Comparison of ENCODE assay signal across 17 cellular contexts in the genomic region with DNA sequence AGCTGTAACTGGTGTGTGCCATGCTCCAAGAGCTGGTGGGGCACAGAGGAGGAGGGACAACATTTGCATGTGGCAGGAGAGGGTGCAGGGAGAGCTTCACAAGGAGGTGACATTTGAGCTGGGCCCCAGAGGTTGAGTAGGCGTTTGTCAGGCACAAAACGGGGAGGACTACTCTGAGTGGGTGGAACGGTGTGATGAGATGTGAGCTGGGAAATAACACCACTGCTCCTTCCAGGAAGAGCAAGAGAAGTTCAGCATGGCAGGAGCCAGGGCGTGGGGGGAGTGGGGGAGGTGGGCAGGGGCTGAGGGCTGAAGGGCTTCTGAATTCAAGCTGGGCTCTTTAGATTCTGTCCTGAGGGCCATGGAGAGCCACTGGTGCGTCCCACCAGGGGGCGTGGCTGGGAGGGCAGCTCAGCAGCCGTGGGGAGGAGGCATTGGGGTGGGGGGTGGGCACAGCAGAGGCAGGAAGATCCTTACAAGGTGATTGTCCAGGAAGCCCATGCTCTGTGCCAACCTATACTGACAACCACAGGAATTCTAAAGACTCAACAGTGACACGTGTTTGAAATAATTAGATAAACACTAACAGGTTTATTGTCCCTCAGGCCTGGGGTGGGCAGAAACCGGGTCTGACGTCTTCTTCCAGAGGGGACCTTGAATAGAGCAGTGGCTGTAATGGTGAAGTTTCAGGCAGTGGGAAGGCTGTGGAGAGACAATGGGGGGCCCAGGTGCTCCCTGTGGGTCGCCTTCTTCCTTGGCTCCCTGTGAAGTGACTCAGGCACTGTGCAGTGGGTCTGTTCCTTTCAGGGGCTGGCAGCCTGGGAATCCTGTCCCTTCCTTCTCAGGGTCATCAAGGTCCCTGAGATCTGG. TPM values are rescaled to one million over a fixed set of nuclear protein-coding genes. Genes with fewer than 3 reads are reported as not detected.
DNase-seq lines count a peak whose midpoint lies in the region; ATAC-seq, FAIRE-seq and TF ChIP-seq lines count a peak whose summit lies in the region.
"Had no signal": no experiment of that assay in that cellular context is flagged by ENCODE, and none has a peak within 500 bp of the region (broad histone marks: within the 10 kb centered on the region; RNA-seq: fewer than 3 reads in every experiment).

No MANE protein-coding gene starts in this region.

- no peak overlapping the region for H3K18ac ChIP-seq in H1 (ENCODE audit: extremely low read depth, low read length)

- H2BK20ac ChIP-seq in H1 (ENCODE audit: low read length): no peak overlapping the region; the same call in 1 of the 2 replicates

- no peak overlapping the region for H3K4ac ChIP-seq in H1 (replicated peaks; ENCODE audit: insufficient read length, low read depth, low read length)

- H3K4me1 Mint-ChIP-seq in activated CD4-positive, alpha-beta T cell treated with anti-CD3 and anti-CD28 coated beads, Interleukin-2, amount 10 ng/mL, durations not matched to agents 24 days and 14 days: peaks cover 8% of the 10 kb centered on the region

- H3K4me2 ChIP-seq in H1 (ENCODE audit: insufficient read depth in 1 of 2, low read depth in 2 of 2, low read length in 2 of 2): peak overlapping the region; percentile 8 to 17; a peak in 2 of 4 replicates

- peak overlapping the region; percentile 19 for H4K5ac ChIP-seq in H1 (ENCODE audit: insufficient read length, low read depth, low read length)

- H3K23ac ChIP-seq in H1 (ENCODE audit: insufficient read length): no peak overlapping the region

- H2BK15ac ChIP-seq in H1 (ENCODE audit: low read length): no peak overlapping the region

- H4K20me1 ChIP-seq in H1 (replicated peaks in 1 of 2; ENCODE audit: control insufficient read depth in 1 of 2, insufficient read depth in 2 of 2, low read length in 2 of 2): peaks cover 0 to 2% of the 10 kb centered on the region in 2 experiments

- FAIRE-seq in H1 (lab: Jason Lieb, UNC): no peak

- no peak overlapping the region for H2BK12ac ChIP-seq in H1 (ENCODE audit: low read depth, low read length)

- no peaks in the 10 kb centered on the region for H3K27me3 Mint-ChIP-seq in activated CD4-positive, alpha-beta T cell treated with anti-CD3 and anti-CD28 coated beads, Interleukin-2, amount 10 ng/mL, durations not matched to agents 24 days and 14 days

- no peaks in the 10 kb centered on the region; the same call in 1 of the 2 replicates for H3K23me2 ChIP-seq in H1 (ENCODE audit: low read depth, low read length)

- no peak for ATAC-seq in activated CD4-positive, CD25-positive, alpha-beta regulatory T cell treated with anti-CD3 and anti-CD28 coated beads, Interleukin-2, amount 50 U/mL, for 24 hours
- ATAC-seq: mucosa of descending colon had no signal

- POLR2A ChIA-PET in H1 (lab: Charles Lee; ENCODE audit: partially characterized antibody): interaction anchor here (1.1 kb wide), 1 partner anchor 12 kb away, joined by 3 read pairs; no protein-coding TSS in a partner anchor

- H3K14ac ChIP-seq in H1 (ENCODE audit: insufficient read length): no peak overlapping the region

- no peak overlapping the region for H4K91ac ChIP-seq in H1 (replicated peaks; ENCODE audit: insufficient read length, low read length)

- peak; percentile 49 for DNase-seq in activated CD4-positive, alpha-beta T cell treated with anti-CD3 and anti-CD28 coated beads, Interleukin-2, amount 10 ng/mL, durations not matched to agents 24 days and 14 days
- DNase-seq in activated CD4-positive, alpha-beta T cell treated with anti-CD3 and anti-CD28 coated beads, Interleukin-2, amount 50 U/mL, for 4 hours: no peak
- DNase-seq in NCI-H2107 (lab: John Stamatoyannopoulos, UW) (peak; percentile 22), H1 (ENCODE audit: low read depth in 1 of 2, low spot score in 2 of 2) (no peak), sigmoid colon (peak; percentile 41), A172 (ENCODE audit: low spot score) (no peak)
- no peak for DNase-seq in stimulated activated CD4-positive, alpha-beta T cell treated with anti-CD3 and anti-CD28 coated beads, Interleukin-4, amount 100 ng/mL, for 24 hours
- DNase-seq: anterior cingulate cortex; DMS79; GM23248; mucosa of descending colon; MV-4-11; stimulated activated CD4-positive, alpha-beta T cell treated with anti-CD3 and anti-CD28 coated beads, Interleukin-1b, Interleukin-23, amount 100 ng/mL, for 48 hours had no signal

- H3K9ac ChIP-seq in H1 (replicated peaks in 1 of 4; ENCODE audit: extremely low read depth in 1 of 4, low read depth in 3 of 4, low read length in 3 of 4): no peak overlapping the region
- H3K9ac ChIP-seq: GM23248 had no signal

- H2AFZ ChIP-seq in H1 (ENCODE audit: low read length): 0 out of 2 replicates have a peak overlapping the region, but pooled peaks have one; percentile 30
- H2AFZ ChIP-seq: GM23248 had no signal

- no peaks in the 10 kb centered on the region for H3K36me3 ChIP-seq in H1 (ENCODE audit: control insufficient read depth in 2 of 4, insufficient read depth in 4 of 4, low read length in 3 of 4)
- no peaks in the 10 kb centered on the region for H3K36me3 ChIP-seq in sigmoid colon
- H3K36me3 ChIP-seq: vagina had no signal

- intact Hi-C loops in activated CD4-positive, alpha-beta T cell treated with anti-CD3 and anti-CD28 coated beads, Interleukin-2, amount 10 ng/mL, durations not matched to agents 24 days and 14 days (cut with micrococcal nuclease): no loop called here
- intact Hi-C loops in sigmoid colon (cut with DNase I): no loop called here

- H2AK5ac ChIP-seq in H1 (ENCODE audit: low read depth, low read length): no peak overlapping the region

- peak in 1 of 3 experiments; percentile 26; a peak in 2 of 4 replicates for TF ChIP-seq CTCF in H1 (IDR thresholded peaks at IDR 0.05; ENCODE audit: control extremely low read depth in 1 of 3, insufficient read depth in 1 of 3, low read depth in 1 of 3, low read length in 3 of 3)
- no peak for TF ChIP-seq CTCF in sigmoid colon (IDR thresholded peaks at IDR 0.05)

- 67% methylated on average over 10 of the region's 11 CpGs; no CpG with 5 or more reads in 1 of the 2 experiments for WGBS in H1 (ENCODE audit: extremely low coverage in 1 of 2, insufficient coverage in 1 of 2, insufficient read length in 1 of 2, insufficient replicate concordance in 2 of 2, low coverage in 1 of 2, low lambda C conversion rate in 2 of 2, missing lambda C conversion rate in 1 of 2), 2 experiments
- 53 to 59% methylated on average over 11 of the region's 11 CpGs for WGBS in sigmoid colon, 2 donors

- TF ChIP-seq RAD21 in H1 (IDR thresholded peaks at IDR 0.05 in 1 of 2, conservative IDR thresholded peaks at IDR 0.05 in 1 of 2; ENCODE audit: low read depth in 2 of 2, low read length in 2 of 2): peak in 1 of 2 experiments; percentile 5; a peak in 1 of 4 replicates

- peaks cover 0 to 4% (median 2%) of the 10 kb centered on the region in 4 experiments; a peak in 3 of 7 replicates for H3K4me1 ChIP-seq in H1 (replicated peaks in 1 of 4; ENCODE audit: control insufficient read depth in 3 of 4, insufficient read depth in 4 of 4, low read length in 3 of 4)
- H3K4me1 ChIP-seq in sigmoid colon: no peaks in the 10 kb centered on the region
- H3K4me1 ChIP-seq: vagina had no signal

- H3K4me3 Mint-ChIP-seq in activated CD4-positive, alpha-beta T cell treated with anti-CD3 and anti-CD28 coated beads, Interleukin-2, amount 10 ng/mL, durations not matched to agents 24 days and 14 days: peak overlapping the region; percentile 57

- peaks cover 0 to 10% (median 4%) of the 10 kb centered on the region in 4 experiments; a peak in 2 of 7 replicates for H3K27me3 ChIP-seq in H1 (replicated peaks in 1 of 4; ENCODE audit: control insufficient read depth in 3 of 4, extremely low read depth in 1 of 4, insufficient read depth in 3 of 4, low read length in 3 of 4)
- H3K27me3 ChIP-seq in sigmoid colon: no peaks in the 10 kb centered on the region
- H3K27me3 ChIP-seq: dorsolateral prefrontal cortex, vagina had no signal

- H2BK120ac ChIP-seq in H1 (replicated peaks; ENCODE audit: low read depth, low read length): no peak overlapping the region

- TF ChIP-seq EP300 in H1 (IDR thresholded peaks at IDR 0.05; ENCODE audit: borderline replicate concordance in 1 of 2, low read depth in 2 of 2, low read length in 2 of 2) (no peak), sigmoid colon (IDR thresholded peaks at IDR 0.05) (no peak)

- no peaks in the 10 kb centered on the region for H3K79me2 ChIP-seq in H1 (ENCODE audit: control insufficient read depth in 1 of 2, insufficient read depth in 2 of 2, low read length in 2 of 2)

- no peak for TF ChIP-seq POLR2A in H1 (IDR thresholded peaks at IDR 0.05; ENCODE audit: control extremely low read depth in 1 of 2, low read depth in 2 of 2, low read length in 2 of 2)
- TF ChIP-seq POLR2A in sigmoid colon (IDR thresholded peaks at IDR 0.05): no peak

- CTCF ChIA-PET in H1 (lab: Charles Lee; ENCODE audit: partially characterized antibody): interaction anchor here (0.6 to 12.8 kb wide), 24 partner anchors 9 to 699 kb away, joined by 3 to 165 read pairs (median 4); a partner anchor contains a TSS

- H4K8ac ChIP-seq in H1 (ENCODE audit: extremely low read depth, insufficient read depth, low read length): no peak overlapping the region

- no peaks in the 10 kb centered on the region for H3K36me3 Mint-ChIP-seq in activated CD4-positive, alpha-beta T cell treated with anti-CD3 and anti-CD28 coated beads, Interleukin-2, amount 10 ng/mL, durations not matched to agents 24 days and 14 days (ENCODE audit: low read depth)

- peak overlapping the region; percentile 79 for H3K27ac Mint-ChIP-seq in activated CD4-positive, alpha-beta T cell treated with anti-CD3 and anti-CD28 coated beads, Interleukin-2, amount 10 ng/mL, durations not matched to agents 24 days and 14 days

- H3K56ac ChIP-seq in H1 (replicated peaks; ENCODE audit: insufficient read length, low read depth, low read length): no peak overlapping the region

- no peaks in the 10 kb centered on the region for H3K79me1 ChIP-seq in H1 (ENCODE audit: low read depth, low read length)

- H3K4me3 ChIP-seq in H1 (ENCODE audit: extremely low read depth in 1 of 4, insufficient read depth in 2 of 4, low read depth in 3 of 4, low read length in 4 of 4): no peak overlapping the region
- H3K4me3 ChIP-seq in sigmoid colon: no peak overlapping the region
- H3K4me3 ChIP-seq: dorsolateral prefrontal cortex, GM23248, mucosa of descending colon, vagina had no signal

- H3K27ac ChIP-seq in H1 (ENCODE audit: low read depth, low read length): no peak overlapping the region
- no peak overlapping the region for H3K27ac ChIP-seq in sigmoid colon
- H3K27ac ChIP-seq: GM23248, vagina had no signal

- no peak overlapping the region for H2BK5ac ChIP-seq in H1 (ENCODE audit: low read depth, low read length)

- H3K9me3 ChIP-seq in H1 (ENCODE audit: insufficient read depth in 2 of 2, low read depth in 1 of 2, low read length in 1 of 2) (no peaks in the 10 kb centered on the region), sigmoid colon (no peaks in the 10 kb centered on the region)
- H3K9me3 ChIP-seq: mucosa of descending colon, vagina had no signal

- H3K9me3 Mint-ChIP-seq in activated CD4-positive, alpha-beta T cell treated with anti-CD3 and anti-CD28 coated beads, Interleukin-2, amount 10 ng/mL, durations not matched to agents 24 days and 14 days: no peaks in the 10 kb centered on the region

RNA-seq across cellular contexts. Expression of a gene that starts 54.4 kb away (rescaled TPM):
- not detected in 2 replicates for total RNA-seq in activated CD4-positive, alpha-beta T cell treated with anti-CD3 and anti-CD28 coated beads, Interleukin-2, amount 10 ng/mL, durations not matched to agents 24 days and 14 days
- 1.5 and 2.4 TPM in 2 replicates for total RNA-seq in H1 (2021; fragmentation: NEBNext Ultra II Directional; extraction: Animal tissue kit (Norgen Biotek cat#: 25700))
- polyA plus RNA-seq in H1 (2011; rRNA removed) (0.41 and 0.88 TPM in 2 replicates), sigmoid colon (under 1 TPM in 1 of 3 donors, not detected in 2; under 0.01 TPM)
- 0.49 TPM for polyA plus RNA-seq in H1 (2011; cell fraction: cytosol; rRNA removed)
- 5.5 TPM for polyA plus RNA-seq in H1 (2011; cell fraction: nucleus; rRNA removed)
- polyA plus RNA-seq in H1 (2012, experiment 1 of 2): 0.26 to 1.3 TPM (median 0.73 TPM) in 4 replicates
- 0.08 TPM for polyA plus RNA-seq in H1 (2012, experiment 2 of 2)
- polyA plus RNA-seq in H1 (2013, experiment 1 of 2): 0.83 TPM
- polyA plus RNA-seq in H1 (2013, experiment 2 of 2): 1.4 TPM
- polyA minus RNA-seq in H1 (2011; rRNA and poly(A)+ RNA removed): 4.6 and 4.9 TPM in 2 replicates
- 1.3 TPM for polyA minus RNA-seq in H1 (2011; cell fraction: cytosol; rRNA and poly(A)+ RNA removed)
- 11.7 TPM for polyA minus RNA-seq in H1 (2011; cell fraction: nucleus; rRNA and poly(A)+ RNA removed)
- under 1 TPM in 1 of 4 donors, not detected in 3; under 0.01 TPM for total RNA-seq in sigmoid colon
- total RNA-seq in A172 (2014; rRNA removed; shearing (Covaris generic)): not detected in 2 replicates
- total RNA-seq: GM23248, NCI-H460, vagina had no signal
- polyA plus RNA-seq: GM23248 had no signal

RNA-seq across cellular contexts. Expression of a gene that starts 57.2 kb away (rescaled TPM):
- total RNA-seq in activated CD4-positive, alpha-beta T cell treated with anti-CD3 and anti-CD28 coated beads, Interleukin-2, amount 10 ng/mL, durations not matched to agents 24 days and 14 days: not detected in 2 replicates
- total RNA-seq in H1 (2021; fragmentation: NEBNext Ultra II Directional; extraction: Animal tissue kit (Norgen Biotek cat#: 25700)): 1.3 and 2.4 TPM in 2 replicates
- polyA plus RNA-seq in H1 (2011; rRNA removed): 1.6 and 2.3 TPM in 2 replicates
- polyA plus RNA-seq in H1 (2011; cell fraction: cytosol; rRNA removed): 2.9 TPM
- 15.5 TPM for polyA plus RNA-seq in H1 (2011; cell fraction: nucleus; rRNA removed)
- polyA plus RNA-seq in H1 (2012, experiment 1 of 2): 1.5 to 2.9 TPM (median 1.9 TPM) in 4 replicates
- polyA plus RNA-seq in H1 (2012, experiment 2 of 2): 0.94 TPM
- 1.5 TPM for polyA plus RNA-seq in H1 (2013, experiment 1 of 2)
- polyA plus RNA-seq in H1 (2013, experiment 2 of 2): 1.7 TPM
- 1.3 and 2.8 TPM in 2 replicates for polyA minus RNA-seq in H1 (2011; rRNA and poly(A)+ RNA removed)
- polyA minus RNA-seq in H1 (2011; cell fraction: cytosol; rRNA and poly(A)+ RNA removed): 1.3 TPM
- 3.7 TPM for polyA minus RNA-seq in H1 (2011; cell fraction: nucleus; rRNA and poly(A)+ RNA removed)
- total RNA-seq in sigmoid colon: 1 to 10 TPM; 1.2 to 2.5 (median 1.6) TPM
- 100 to 1,000 TPM in 2 of 3 donors, 10 to 100 TPM in 1; 83.3 to 152 (median 114) TPM for polyA plus RNA-seq in sigmoid colon
- not detected in 2 replicates for total RNA-seq in A172 (2014; rRNA removed; shearing (Covaris generic))
- total RNA-seq: GM23248, vagina had no signal
- polyA plus RNA-seq: GM23248 had no signal

Comparison
In these comparisons a context has a peak if more than half of its experiments do, and no peak if none do; other contexts are left out.
1. DNase-seq: peak in activated CD4-positive, alpha-beta T cell treated with anti-CD3 and anti-CD28 coated beads, Interleukin-2, amount 10 ng/mL, durations not matched to agents 24 days and 14 days (single experiment), NCI-H2107 (single experiment) and sigmoid colon (single experiment); none in activated CD4-positive, alpha-beta T cell treated with anti-CD3 and anti-CD28 coated beads, Interleukin-2, amount 50 U/mL, for 4 hours (0 of 2), H1 (0 of 2), stimulated activated CD4-positive, alpha-beta T cell treated with anti-CD3 and anti-CD28 coated beads, Interleukin-4, amount 100 ng/mL, for 24 hours (single experiment) and A172 (single experiment).